Comparison of ENCODE assay signal across 25 cellular contexts in genomic region chr11:36264601-36265344, GRCh38. TPM values are rescaled to one million over a fixed set of nuclear protein-coding genes. Genes with fewer than 3 reads are reported as not detected.
DNase-seq lines count a peak whose midpoint lies in the region; ATAC-seq and TF ChIP-seq lines count a peak whose summit lies in the region.
"Had no signal": no experiment of that assay in that cellular context is flagged by ENCODE, and none has a peak within 500 bp of the region (broad histone marks: within the 10 kb centered on the region; RNA-seq: fewer than 3 reads in every experiment).

No MANE protein-coding gene starts in this region.

- H2AFZ ChIP-seq in SK-N-SH (ENCODE audit: low read depth) = no peak overlapping the region

- no peaks in the 10 kb centered on the region for H3K79me2 ChIP-seq in SK-N-SH (ENCODE audit: insufficient read depth)

- H4K20me1 ChIP-seq in SK-N-SH (ENCODE audit: insufficient read depth) = no peaks in the 10 kb centered on the region
- H4K20me1 ChIP-seq: BLaER1 treated with 17β-estradiol and CSF1 and Interleukin-3, amounts not matched to agents 10 nM and 100 nM had no signal

- H3K27ac Mint-ChIP-seq in glutamatergic neuron (ENCODE audit: unreplicated experiment) = peak overlapping the region; percentile 1
- H3K27ac Mint-ChIP-seq: CD4-positive, alpha-beta T cell had no signal

- H3K9me3 ChIP-seq in SK-N-SH = no peaks in the 10 kb centered on the region
- H3K9me3 ChIP-seq: A549; BLaER1 treated with 17β-estradiol and CSF1 and Interleukin-3, amounts not matched to agents 10 nM and 100 nM; SJSA1 had no signal

- peaks cover 0 to 6% of the 10 kb centered on the region in 2 experiments; a peak in 1 of 4 replicates for H3K4me1 ChIP-seq in SK-N-SH (ENCODE audit: control insufficient read depth in 1 of 2, insufficient read depth in 2 of 2, low read depth in 1 of 2, low read length in 1 of 2)
- H3K4me1 ChIP-seq: A549, SJSA1 had no signal

- POLR2A ChIA-PET in SK-N-SH (lab: Yijun Ruan, JAX) = no interaction called here

- TF ChIP-seq CTCF in SK-N-SH (IDR thresholded peaks at IDR 0.05) (no peak), glutamatergic neuron (IDR thresholded peaks at IDR 0.05; ENCODE audit: partially characterized antibody, unreplicated experiment) (no peak)

- TF ChIP-seq EP300 in SK-N-SH (IDR thresholded peaks at IDR 0.05; ENCODE audit: borderline replicate concordance in 1 of 2, low read depth in 1 of 2, low read length in 1 of 2) = no peak; a peak in 1 of 4 replicates

- H3K4me1 Mint-ChIP-seq in glutamatergic neuron (ENCODE audit: low read depth, unreplicated experiment) = peaks cover 13% of the 10 kb centered on the region

- no peak overlapping the region for H3K4me3 ChIP-seq in SK-N-SH (ENCODE audit: low read depth in 2 of 2, low read length in 1 of 2)
- H3K4me3 ChIP-seq: A549; BLaER1 treated with 17β-estradiol and CSF1 and Interleukin-3, amounts not matched to agents 10 nM and 100 nM; SJSA1 had no signal

- ATAC-seq in SK-N-SH treated with all-trans-retinoic acid at 6 μM for 48 hours = no peak
- ATAC-seq in HG02884 (IDR thresholded peaks at IDR 0.05; ENCODE audit: unreplicated experiment) = no peak

- H3K9ac ChIP-seq in SK-N-SH = no peak overlapping the region

- 76% methylated on average over 7 of the region's 8 CpGs for WGBS in SK-N-SH (ENCODE audit: low lambda C conversion rate)

- no peak overlapping the region for H3K4me3 Mint-ChIP-seq in glutamatergic neuron (ENCODE audit: unreplicated experiment)
- H3K4me3 Mint-ChIP-seq: CD4-positive, alpha-beta T cell had no signal

- no peaks in the 10 kb centered on the region for H3F3A ChIP-seq in SK-N-SH (replicated peaks; ENCODE audit: insufficient read depth)

- no peaks in the 10 kb centered on the region for H3K36me3 Mint-ChIP-seq in glutamatergic neuron (ENCODE audit: unreplicated experiment)

- H3K36me3 ChIP-seq in SK-N-SH (replicated peaks in 1 of 2; ENCODE audit: control insufficient read depth in 1 of 2, insufficient read depth in 2 of 2, low read length in 1 of 2) = no peaks in the 10 kb centered on the region
- H3K36me3 ChIP-seq: BLaER1 treated with 17β-estradiol and CSF1 and Interleukin-3, amounts not matched to agents 10 nM and 100 nM; SJSA1 had no signal

- CTCF ChIA-PET in SK-N-SH (lab: Yijun Ruan, JAX) = interaction anchor here (0.8 to 8.1 kb wide), 27 partner anchors 8 to 660 kb away, joined by 3 to 88 read pairs (median 5); partner anchors contain the start of gene FJX1

- peaks cover 7% of the 10 kb centered on the region for H3K9me3 Mint-ChIP-seq in glutamatergic neuron (ENCODE audit: unreplicated experiment)
- H3K9me3 Mint-ChIP-seq: CD4-positive, alpha-beta T cell had no signal

- no peak overlapping the region for H3K4me2 ChIP-seq in SK-N-SH
- H3K4me2 ChIP-seq: A549; BLaER1 treated with 17β-estradiol and CSF1 and Interleukin-3, amounts not matched to agents 10 nM and 100 nM had no signal

- peak; percentile 42 for DNase-seq in SK-N-SH
- DNase-seq in RPMI7951 (ENCODE audit: low read depth) = peak; percentile 13
- no peak for DNase-seq in glutamatergic neuron
- no peak for DNase-seq in stimulated activated CD4-positive, alpha-beta T cell treated with anti-CD3 and anti-CD28 coated beads, Interleukin-4, amount 100 ng/mL, for 1 hour
- DNase-seq in NCI-H446 (lab: John Stamatoyannopoulos, UW) = no peak
- DNase-seq: AML-193; CD4-positive, alpha-beta T cell; DMS79; EL; GDM1; HCEC 1CT; KG1; MM.1S; NCI-H187; NCI-H2081 treated with DMSO at 0.1 percent for 48 hours; NCI-H2227 treated with DMSO at 0.1 percent for 48 hours; NCI-H510A; NCI-H774; Right ventricle myocardium superior; T-helper 1 cell had no signal

- H3K27me3 ChIP-seq in SK-N-SH (ENCODE audit: insufficient read depth) = no peaks in the 10 kb centered on the region
- H3K27me3 ChIP-seq: BLaER1 treated with 17β-estradiol and CSF1 and Interleukin-3, amounts not matched to agents 10 nM and 100 nM; SJSA1 had no signal

- no peaks in the 10 kb centered on the region for H3K9me2 ChIP-seq in SK-N-SH

- no peak for TF ChIP-seq RAD21 in SK-N-SH (IDR thresholded peaks at IDR 0.05; ENCODE audit: low read length)

- peaks cover 2% of the 10 kb centered on the region for H3K27me3 Mint-ChIP-seq in glutamatergic neuron (ENCODE audit: unreplicated experiment)

- H3K27ac ChIP-seq in SK-N-SH (ENCODE audit: low read depth in 2 of 2, low read length in 1 of 2) = no peak overlapping the region
- H3K27ac ChIP-seq: A549; BLaER1 treated with 17β-estradiol and CSF1 and Interleukin-3, amounts not matched to agents 10 nM and 100 nM; SJSA1 had no signal

TF ChIP-seq in SK-N-SH, 30 proteins besides CTCF, POLR2A, EP300 and RAD21:
- TF ChIP-seq CHD2 (IDR thresholded peaks at IDR 0.05; ENCODE audit: low read length, partially characterized antibody) (peak; percentile 11), RCOR1 (IDR thresholded peaks at IDR 0.05; ENCODE audit: low read length) (peak; percentile 49; the same call in 1 of the 2 replicates), FOXJ3 (CRISPR knock-in tag; IDR thresholded peaks at IDR 0.05) (no peak)
TF ChIP-seq in SK-N-SH: peak in this region for 2.

TF ChIP-seq in SK-N-SH treated with all-trans-retinoic acid at 6 μM for 48 hours, 23 proteins besides CTCF, POLR2A, EP300 and RAD21 (continues in another document):
- TF ChIP-seq CSDC2 (CRISPR knock-in tag; IDR thresholded peaks at IDR 0.05) (no peak), OSR1 (CRISPR knock-in tag; IDR thresholded peaks at IDR 0.05) (no peak), ZFP3 (CRISPR knock-in tag; IDR thresholded peaks at IDR 0.05) (no peak), TCF4 (CRISPR knock-in tag; IDR thresholded peaks at IDR 0.05; ENCODE audit: borderline replicate concordance) (no peak), ZNF70 (CRISPR knock-in tag; IDR thresholded peaks at IDR 0.05) (no peak), ZC3H10 (CRISPR knock-in tag; IDR thresholded peaks at IDR 0.05) (no peak), SNAI2 (CRISPR knock-in tag; IDR thresholded peaks at IDR 0.05) (no peak), ISL1 (CRISPR knock-in tag; IDR thresholded peaks at IDR 0.05) (no peak), BACH2 (CRISPR knock-in tag; IDR thresholded peaks at IDR 0.05; ENCODE audit: borderline replicate concordance) (no peak), ZNF565 (CRISPR knock-in tag; conservative IDR thresholded peaks at IDR 0.05; ENCODE audit: low read depth) (no peak), ZFP30 (CRISPR knock-in tag; IDR thresholded peaks at IDR 0.05) (no peak), TSHZ2 (CRISPR knock-in tag; IDR thresholded peaks at IDR 0.05) (no peak), PATZ1 (CRISPR knock-in tag; IDR thresholded peaks at IDR 0.05; ENCODE audit: borderline replicate concordance) (no peak), TOX (CRISPR knock-in tag; IDR thresholded peaks at IDR 0.05; ENCODE audit: borderline replicate concordance) (no peak), ARNTL (CRISPR knock-in tag; IDR thresholded peaks at IDR 0.05; ENCODE audit: borderline replicate concordance, low read depth) (no peak)

RNA-seq across cellular contexts. Expression of gene COMMD9, which starts 24.5 kb away (rescaled TPM):
- 44.2 and 48.2 TPM in 2 replicates for polyA plus RNA-seq in SK-N-SH (2012; rRNA removed)
- polyA plus RNA-seq in SK-N-SH (2012; cell fraction: cytosol; rRNA removed) = 33.6 and 40.0 TPM in 2 replicates
- polyA plus RNA-seq in SK-N-SH (2012; cell fraction: nucleus; rRNA removed) = 50.2 and 59.4 TPM in 2 replicates
- total RNA-seq in RPMI7951 (2014; rRNA removed; shearing (Covaris generic)) = 41.4 and 59.2 TPM in 2 replicates
- 72.2 TPM for total RNA-seq in glutamatergic neuron (ENCODE audit: unreplicated experiment)

RNA-seq across cellular contexts. Expression of gene PRR5L, which starts 31.3 kb away (rescaled TPM):
- polyA plus RNA-seq in SK-N-SH (2012; rRNA removed) = 0.29 and 0.46 TPM in 2 replicates
- polyA plus RNA-seq in SK-N-SH (2012; cell fraction: cytosol; rRNA removed) = 0.24 and 0.26 TPM in 2 replicates
- polyA plus RNA-seq in SK-N-SH (2012; cell fraction: nucleus; rRNA removed) = 1.0 and 2.1 TPM in 2 replicates
- total RNA-seq in RPMI7951 (2014; rRNA removed; shearing (Covaris generic)) = 23.2 and 42.0 TPM in 2 replicates
- total RNA-seq in glutamatergic neuron (ENCODE audit: unreplicated experiment) = 1.6 TPM

Comparison
In these comparisons a context has a peak if more than half of its experiments do, and no peak if none do; other contexts are left out.
1. DNase-seq: peak in SK-N-SH (single experiment) and RPMI7951 (single experiment); none in glutamatergic neuron (single experiment), stimulated activated CD4-positive, alpha-beta T cell treated with anti-CD3 and anti-CD28 coated beads, Interleukin-4, amount 100 ng/mL, for 1 hour (single experiment) and NCI-H446 (0 of 2).